Comparison of ENCODE assay signal across 7 cellular contexts in genomic region chr15:25687276-25687675, GRCh38.
"Had no signal": no experiment of that assay in that cellular context is flagged by ENCODE, and none has a peak within 500 bp of the region (broad histone marks: within the 10 kb centered on the region; RNA-seq: fewer than 3 reads in every experiment).

No MANE protein-coding gene starts in this region.

- H3K27ac Mint-ChIP-seq: HFFc6 had no signal

- H3K4me3 ChIP-seq: GM23248, HAP-1 had no signal

- H2AFZ ChIP-seq: GM23248 had no signal

- H3K9me3 Mint-ChIP-seq: HFFc6 had no signal

- H3K27me3 Mint-ChIP-seq: IgD-negative memory B cell had no signal

- H3K9ac ChIP-seq: GM23248 had no signal

- H3K27ac ChIP-seq: GM23248, HL-60 had no signal

- DNase-seq: GM23248, GOT3, H7, HFFc6 had no signal

- H3K36me3 Mint-ChIP-seq: IgD-negative memory B cell had no signal

- H3K4me3 Mint-ChIP-seq: HFFc6, IgD-negative memory B cell had no signal
